ENCODE assay signal across 19 cellular contexts in the genomic region with DNA sequence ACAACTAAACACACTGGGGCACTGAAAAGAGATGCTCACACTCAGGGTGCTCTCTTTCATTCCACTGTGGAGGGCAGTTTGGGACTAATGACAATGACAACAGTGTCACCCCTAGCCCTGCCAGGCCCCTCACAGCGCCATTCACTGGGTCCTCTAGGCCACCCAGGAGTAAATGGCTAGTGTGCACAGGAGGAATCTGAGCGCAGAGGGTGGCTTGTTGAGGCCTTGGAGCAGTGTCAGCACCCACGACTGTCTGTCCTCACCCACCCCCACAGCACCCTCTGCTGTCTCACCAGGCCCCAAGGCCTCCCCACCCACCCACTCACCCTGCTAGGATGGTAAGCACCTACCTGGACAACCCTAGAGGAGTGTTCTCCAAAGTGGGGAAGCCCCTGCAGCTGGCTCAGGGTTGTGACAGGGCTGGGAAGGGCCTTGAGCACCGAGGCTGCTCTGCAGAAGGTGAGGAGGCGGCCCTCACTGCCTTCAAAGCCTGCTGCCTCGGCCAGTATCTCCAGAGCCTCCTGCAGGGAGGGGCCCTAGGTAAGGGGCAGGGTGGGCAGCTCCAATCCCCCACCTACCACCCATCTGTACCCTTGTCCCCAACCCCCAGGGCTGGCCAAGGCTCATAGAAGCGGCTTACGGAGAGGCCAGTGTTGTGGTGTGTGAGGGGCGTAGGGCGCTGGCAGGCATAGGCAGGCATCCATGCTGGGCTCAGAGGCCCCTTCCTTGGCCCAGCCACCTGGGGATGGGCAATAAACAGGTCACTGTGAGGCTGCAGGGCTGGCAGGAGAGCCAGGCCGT. TPM values are rescaled to one million over a fixed set of nuclear protein-coding genes. Genes with fewer than 3 reads are reported as not detected.
DNase-seq lines count a peak whose midpoint lies in the region; ATAC-seq and TF ChIP-seq lines count a peak whose summit lies in the region.
"Had no signal": no experiment of that assay in that cellular context is flagged by ENCODE, and none has a peak within 500 bp of the region (broad histone marks: within the 10 kb centered on the region; RNA-seq: fewer than 3 reads in every experiment).

No MANE protein-coding gene starts in this region.

- H4K20me1 ChIP-seq in DOHH2 (ENCODE audit: control insufficient read depth, insufficient read depth, low read depth, low read length), result no peaks in the 10 kb centered on the region
- no peaks in the 10 kb centered on the region for H4K20me1 ChIP-seq in osteoblast (ENCODE audit: insufficient read depth, low read length)
- H4K20me1 ChIP-seq in PC-3 (ENCODE audit: low read length), result no peaks in the 10 kb centered on the region

- no peak overlapping the region for H3K4me3 ChIP-seq in DOHH2 (ENCODE audit: low read length)
- H3K4me3 ChIP-seq in osteoblast (ENCODE audit: insufficient read depth, low read length), result no peak overlapping the region
- no peak overlapping the region for H3K4me3 ChIP-seq in PC-3 (ENCODE audit: low read length)
- H3K4me3 ChIP-seq: body of pancreas, coronary artery, right lobe of liver had no signal

- no peak overlapping the region for H3K9ac ChIP-seq in PC-3 (ENCODE audit: low read length)

- H3K36me3 Mint-ChIP-seq in CD14-positive monocyte, result peaks cover 56 to 65% of the 10 kb centered on the region in 2 donors
- H3K36me3 Mint-ChIP-seq in activated naive CD8-positive, alpha-beta T cell treated with anti-CD3 and anti-CD28 coated beads, Interleukin-2, amount 50 U/mL, for 24 hours (ENCODE audit: low read depth), result peaks cover 30% of the 10 kb centered on the region

- peaks cover 0 to 11% (median 0%) of the 10 kb centered on the region in 3 donors for H3K27me3 Mint-ChIP-seq in CD14-positive monocyte (ENCODE audit: low read depth in 3 of 3)
- H3K27me3 Mint-ChIP-seq in activated naive CD8-positive, alpha-beta T cell treated with anti-CD3 and anti-CD28 coated beads, Interleukin-2, amount 50 U/mL, for 24 hours, result peaks cover 1% of the 10 kb centered on the region

- BruUV-seq in PC-3 (replicated peaks; lab: Mats Ljungman, UMichigan), result no TSS peak

- H3K79me2 ChIP-seq in DOHH2 (ENCODE audit: control insufficient read depth, low read length) (peaks cover 26% of the 10 kb centered on the region), osteoblast (ENCODE audit: insufficient read depth, low read length) (peaks cover 14% of the 10 kb centered on the region), PC-3 (ENCODE audit: low read length) (peaks cover 17% of the 10 kb centered on the region)

- intact Hi-C loops in CD14-positive monocyte (cut with micrococcal nuclease), result loop anchor here (5.0 to 10.0 kb wide), 3 partner anchors 43 to 413 kb away; a partner anchor contains a TSS
- intact Hi-C loops in PC-3 (cut with micrococcal nuclease), result no loop called here

- H3K27me3 ChIP-seq in DOHH2 (ENCODE audit: control insufficient read depth, low read length), result no peaks in the 10 kb centered on the region
- no peaks in the 10 kb centered on the region for H3K27me3 ChIP-seq in osteoblast (ENCODE audit: insufficient read depth, low read length)
- H3K27me3 ChIP-seq in PC-3 (ENCODE audit: low read length), result no peaks in the 10 kb centered on the region
- H3K27me3 ChIP-seq: body of pancreas, right lobe of liver had no signal

- H3K9me3 ChIP-seq in DOHH2 (ENCODE audit: control insufficient read depth, insufficient read depth, low read length), result no peaks in the 10 kb centered on the region
- no peaks in the 10 kb centered on the region for H3K9me3 ChIP-seq in osteoblast (ENCODE audit: low read depth, low read length)
- H3K9me3 ChIP-seq in PC-3 (ENCODE audit: low read length), result no peaks in the 10 kb centered on the region
- H3K9me3 ChIP-seq: body of pancreas, right lobe of liver had no signal

- 0 out of 2 replicates have a peak, but pooled peaks cover 3% of the 10 kb centered on the region for H3F3A ChIP-seq in DOHH2 (ENCODE audit: control insufficient read depth, insufficient read depth)
- peaks cover 4% of the 10 kb centered on the region for H3F3A ChIP-seq in PC-3 (ENCODE audit: low read length, unreplicated experiment)

- no peaks in the 10 kb centered on the region for H3K9me3 Mint-ChIP-seq in CD14-positive monocyte
- no peaks in the 10 kb centered on the region for H3K9me3 Mint-ChIP-seq in activated naive CD8-positive, alpha-beta T cell treated with anti-CD3 and anti-CD28 coated beads, Interleukin-2, amount 50 U/mL, for 24 hours
- H3K9me3 Mint-ChIP-seq: activated naive CD4-positive, alpha-beta T cell treated with anti-CD3 and anti-CD28 coated beads, Interleukin-2, amount 10 ng/mL, durations not matched to agents 7 days and 5 days had no signal

- H2AFZ ChIP-seq in osteoblast (ENCODE audit: low read length) (no peak overlapping the region), PC-3 (ENCODE audit: low read length) (no peak overlapping the region)

- CTCF ChIA-PET in PC-3 (lab: Charles Lee), result no interaction called here

- DNase-seq in CD14-positive monocyte (ENCODE audit: low spot score) (peak; percentile 46), osteoblast (ENCODE audit: insufficient read length, low spot score, missing footprints) (peak; percentile 64), COLO829 (ENCODE audit: low spot score) (no peak), PC-3 (no peak), RPMI8226 (no peak)
- DNase-seq in activated naive CD8-positive, alpha-beta T cell treated with anti-CD3 and anti-CD28 coated beads, Interleukin-2, amount 50 U/mL, for 24 hours, result no peak
- DNase-seq: activated naive CD4-positive, alpha-beta T cell treated with anti-CD3 and anti-CD28 coated beads, Interleukin-2, amount 10 ng/mL, durations not matched to agents 7 days and 5 days; body of pancreas; GF-D8; KG1; NCI-H1048; NCI-H2081; NCI-H510A; SHP77; T-helper 2 cell had no signal

- H3K4me1 ChIP-seq in DOHH2 (ENCODE audit: control insufficient read depth, low read length), result peaks cover 38% of the 10 kb centered on the region
- peaks cover 8% of the 10 kb centered on the region for H3K4me1 ChIP-seq in osteoblast (ENCODE audit: insufficient read depth, low read length)
- H3K4me1 ChIP-seq in PC-3 (ENCODE audit: insufficient read depth, low read length), result peaks cover 16% of the 10 kb centered on the region

- H3K27ac Mint-ChIP-seq in CD14-positive monocyte, result peak overlapping the region in 1 of 7 donors; percentile 6
- H3K27ac Mint-ChIP-seq in activated naive CD8-positive, alpha-beta T cell treated with anti-CD3 and anti-CD28 coated beads, Interleukin-2, amount 50 U/mL, for 24 hours, result peak overlapping the region; percentile 27
- H3K27ac Mint-ChIP-seq: activated naive CD4-positive, alpha-beta T cell treated with anti-CD3 and anti-CD28 coated beads, Interleukin-2, amount 10 ng/mL, durations not matched to agents 7 days and 5 days had no signal

- peaks cover 30% of the 10 kb centered on the region for H3K4me1 Mint-ChIP-seq in CD14-positive monocyte
- H3K4me1 Mint-ChIP-seq in activated naive CD8-positive, alpha-beta T cell treated with anti-CD3 and anti-CD28 coated beads, Interleukin-2, amount 50 U/mL, for 24 hours, result peaks cover 71% of the 10 kb centered on the region

- H3K4me2 ChIP-seq in DOHH2 (ENCODE audit: low read length) (peak overlapping the region; percentile 97; the same call in 1 of the 2 replicates), osteoblast (ENCODE audit: insufficient read depth, low read length) (no peak overlapping the region), PC-3 (ENCODE audit: low read length) (no peak overlapping the region)

- peaks cover 74% of the 10 kb centered on the region for H3K36me3 ChIP-seq in DOHH2 (ENCODE audit: control insufficient read depth, low read length)
- H3K36me3 ChIP-seq in osteoblast (ENCODE audit: insufficient read depth, low read length), result peaks cover 41% of the 10 kb centered on the region
- H3K36me3 ChIP-seq in PC-3 (ENCODE audit: low read depth, low read length), result peaks cover 13% of the 10 kb centered on the region; the same call in 1 of the 2 replicates

- H3K9me2 ChIP-seq in DOHH2 (replicated peaks; ENCODE audit: control insufficient read depth, low read length), result no peaks in the 10 kb centered on the region
- H3K9me2 ChIP-seq in PC-3 (replicated peaks; ENCODE audit: low read length), result no peaks in the 10 kb centered on the region

- no peak for TF ChIP-seq CTCF in CD14-positive monocyte (IDR thresholded peaks at IDR 0.05)
- no peak for TF ChIP-seq CTCF in DOHH2 (IDR thresholded peaks at IDR 0.05; ENCODE audit: low read depth, low read length, poor library complexity, severe bottlenecking)
- no peak for TF ChIP-seq CTCF in osteoblast (IDR thresholded peaks at IDR 0.05; ENCODE audit: extremely low read depth, low read depth, low read length)
- TF ChIP-seq CTCF in PC-3 (conservative IDR thresholded peaks at IDR 0.05; ENCODE audit: low read depth, low read length), result no peak

- no peak overlapping the region for H3K4me3 Mint-ChIP-seq in CD14-positive monocyte
- no peak overlapping the region for H3K4me3 Mint-ChIP-seq in activated naive CD8-positive, alpha-beta T cell treated with anti-CD3 and anti-CD28 coated beads, Interleukin-2, amount 50 U/mL, for 24 hours
- H3K4me3 Mint-ChIP-seq: activated naive CD4-positive, alpha-beta T cell treated with anti-CD3 and anti-CD28 coated beads, Interleukin-2, amount 10 ng/mL, durations not matched to agents 7 days and 5 days had no signal

- POLR2A ChIA-PET in PC-3 (lab: Charles Lee; ENCODE audit: unreplicated experiment), result no interaction called here

- H3K27ac ChIP-seq in DOHH2 (ENCODE audit: low read depth, low read length) (no peak overlapping the region), osteoblast (ENCODE audit: low read depth, low read length) (no peak overlapping the region), PC-3 (ENCODE audit: low read length) (no peak overlapping the region)
- H3K27ac ChIP-seq: body of pancreas, right lobe of liver had no signal

- ATAC-seq in activated naive CD8-positive, alpha-beta T cell treated with anti-CD3 and anti-CD28 coated beads, Interleukin-2, amount 50 U/mL, for 24 hours, result no peak
- no peak for ATAC-seq in PC-3
- ATAC-seq: activated CD4-positive, CD25-positive, alpha-beta regulatory T cell treated with anti-CD3 and anti-CD28 coated beads, Interleukin-2, amount 50 U/mL, for 24 hours; body of pancreas; right lobe of liver had no signal

RNA-seq across cellular contexts. Expression of a gene that starts 2.9 kb away (rescaled TPM):
- polyA plus RNA-seq in CD14-positive monocyte, result 1 to 10 TPM; 4.8 TPM
- 35.9 and 40.9 TPM in 2 replicates for total RNA-seq in osteoblast
- 19.6 and 21.2 TPM in 2 replicates for total RNA-seq in PC-3 (2014; rRNA removed)

RNA-seq across cellular contexts. Expression of a gene that starts 14.1 kb away (rescaled TPM):
- not detected for polyA plus RNA-seq in CD14-positive monocyte
- total RNA-seq in osteoblast (0.29 and 0.36 TPM in 2 replicates), PC-3 (2014; rRNA removed) (0.35 and 0.95 TPM in 2 replicates)

RNA-seq across cellular contexts. Expression of a gene that starts 24.7 kb away (rescaled TPM):
- polyA plus RNA-seq in CD14-positive monocyte, result not detected
- total RNA-seq in osteoblast, result 219 and 267 TPM in 2 replicates
- not detected in 2 replicates for total RNA-seq in PC-3 (2014; rRNA removed)

RNA-seq across cellular contexts. Expression of a gene that starts 34.9 kb away (rescaled TPM):
- polyA plus RNA-seq in CD14-positive monocyte, result 100 to 1,000 TPM; 304 to 321 TPM
- total RNA-seq in osteoblast (97.5 and 105 TPM in 2 replicates), PC-3 (2014; rRNA removed) (108 and 152 TPM in 2 replicates)

RNA-seq across cellular contexts. Expression of a gene that starts 43.9 kb away (rescaled TPM):
- polyA plus RNA-seq in CD14-positive monocyte, result 10 to 100 TPM; 24.1 to 25.7 TPM
- total RNA-seq in osteoblast, result 69.2 and 80.3 TPM in 2 replicates
- total RNA-seq in PC-3 (2014; rRNA removed), result 224 and 225 TPM in 2 replicates

Comparison
In these comparisons a context has a peak if more than half of its experiments do, and no peak if none do; other contexts are left out.
1. DNase-seq: peak in CD14-positive monocyte (single experiment) and osteoblast (single experiment); none in activated naive CD8-positive, alpha-beta T cell treated with anti-CD3 and anti-CD28 coated beads, Interleukin-2, amount 50 U/mL, for 24 hours (single experiment), COLO829 (single experiment), PC-3 (single experiment) and RPMI8226 (single experiment).
2. RNA of a gene that starts 24.7 kb away (total RNA-seq): 219 to 267 TPM in osteoblast; not detected in PC-3; every median in the first group is over 100 times any median in the second.